In the genomic region with DNA sequence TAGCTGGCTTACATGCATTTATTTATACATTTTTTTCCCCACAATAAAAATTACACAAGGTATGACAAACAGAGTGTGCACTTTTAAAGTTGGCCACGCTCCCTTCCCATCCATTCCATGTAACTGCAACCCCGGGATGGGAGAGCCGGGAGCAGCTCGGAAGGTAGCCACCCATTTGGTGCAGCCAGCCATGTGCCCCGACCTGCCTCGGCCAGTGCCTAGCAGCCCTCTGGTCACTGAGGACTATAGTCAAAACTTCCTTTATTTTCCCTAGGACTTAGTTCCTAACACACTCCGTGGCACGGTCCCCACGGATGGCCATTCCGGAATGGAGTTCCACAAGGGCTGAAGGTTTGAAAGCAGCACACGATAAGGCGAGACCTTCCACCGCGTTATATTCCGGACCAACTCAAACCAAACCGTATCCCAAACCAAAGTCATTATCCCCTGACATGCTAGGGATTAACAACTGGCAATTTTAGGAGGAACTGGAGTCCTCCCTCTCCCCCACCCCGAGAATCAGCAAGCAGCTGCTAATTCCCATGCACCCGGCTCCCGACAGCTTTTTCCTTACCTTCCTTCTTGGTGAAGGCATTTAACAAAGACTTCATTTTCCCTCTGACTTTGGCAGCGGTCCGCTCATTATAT, we compare ENCODE assay signal across 10 cellular contexts.
A peak's percentile ranks its signal among the peaks of the same experiment; 100 is the strongest.
DNase-seq lines count a peak whose midpoint lies in the region; ATAC-seq, FAIRE-seq and TF ChIP-seq lines count a peak whose summit lies in the region.
"Had no signal": no experiment of that assay in that cellular context is flagged by ENCODE, and none has a peak within 500 bp of the region (broad histone marks: within the 10 kb centered on the region; RNA-seq: fewer than 3 reads in every experiment).

No MANE protein-coding gene starts in this region.

- FAIRE-seq in HTR-8/SVneo (lab: Jason Lieb, UNC) (no peak), kidney (lab: Jason Lieb, UNC) (no peak)
- FAIRE-seq: A204.1 had no signal

- H3K4me3 ChIP-seq in stomach (peak overlapping the region in 3 of 4 donors; percentile 11 to 24 (median 20)), kidney (ENCODE audit: low read length in 2 of 2) (no peak overlapping the region)
- H3K4me3 ChIP-seq: tibial artery had no signal

- H3K9me3 ChIP-seq in stomach, result no peaks in the 10 kb centered on the region
- H3K9me3 ChIP-seq in kidney (ENCODE audit: control insufficient read depth in 1 of 2, low read length in 2 of 2), result no peaks in the 10 kb centered on the region
- H3K9me3 ChIP-seq: tibial artery had no signal

- H3K9ac ChIP-seq in kidney (ENCODE audit: low read length in 2 of 2), result no peak overlapping the region

- no peaks in the 10 kb centered on the region for H3K36me3 ChIP-seq in stomach
- no peaks in the 10 kb centered on the region for H3K36me3 ChIP-seq in kidney (ENCODE audit: control insufficient read depth in 1 of 2, insufficient read depth in 2 of 2, low read length in 2 of 2)
- H3K36me3 ChIP-seq: tibial artery had no signal

- in situ Hi-C loops in SK-MEL-5 (cut with HindIII; ENCODE audit: low pct_unique_long_range_greater_than_20kb, low sequenced_read_pairs), result no loop called here

- DNase-seq in NCI-H1092 treated with DMSO at 0.1 percent for 48 hours (lab: John Stamatoyannopoulos, UW) (peak; percentile 84), NCI-H1092 (lab: John Stamatoyannopoulos, UW) (no peak), SK-MEL-5 (ENCODE audit: low read depth, low spot score) (peak; percentile 37), inferior parietal cortex (ENCODE audit: extremely low spot score) (peak; percentile 53), stomach (no peak), HTR-8/SVneo (ENCODE audit: insufficient read length, low spot score) (no peak), kidney (no peak)
- DNase-seq: tibial artery had no signal

- intact Hi-C loops in stomach (cut with DNase I; ENCODE audit: low total_unique reads) (no loop called here), kidney (cut with DNase I) (no loop called here)

- H3K27me3 ChIP-seq in stomach, result peaks cover 0 to 66% (median 3%) of the 10 kb centered on the region in 3 donors

- ATAC-seq in GM18519 (IDR thresholded peaks at IDR 0.05; ENCODE audit: low FRiP score, unreplicated experiment), result no peak

- H3K27ac ChIP-seq in stomach, result peak overlapping the region in 1 of 5 donors; percentile 24
- H3K27ac ChIP-seq in kidney (ENCODE audit: low read depth in 2 of 2, low read length in 2 of 2), result no peak overlapping the region
- H3K27ac ChIP-seq: tibial artery had no signal

- peaks cover 0 to 21% (median 5%) of the 10 kb centered on the region in 4 donors for H3K4me1 ChIP-seq in stomach
- no peaks in the 10 kb centered on the region for H3K4me1 ChIP-seq in kidney (ENCODE audit: control insufficient read depth in 1 of 2, insufficient read depth in 1 of 2, low read depth in 1 of 2, low read length in 2 of 2)

- TF ChIP-seq CTCF in stomach (IDR thresholded peaks at IDR 0.05) (no peak), kidney (IDR thresholded peaks at IDR 0.05; ENCODE audit: borderline replicate concordance, extremely low read depth, insufficient read depth) (no peak)

- 61 to 70% (median 65%) methylated on average over 21 of the region's 21 CpGs for WGBS in stomach, 5 donors

- no peak for TF ChIP-seq POLR2A in stomach (IDR thresholded peaks at IDR 0.05)

- no peak for TF ChIP-seq EP300 in stomach (IDR thresholded peaks at IDR 0.05)

Comparison
In these comparisons a context has a peak if more than half of its experiments do, and no peak if none do; other contexts are left out.
1. DNase-seq: peak in NCI-H1092 treated with DMSO at 0.1 percent for 48 hours (single experiment), SK-MEL-5 (single experiment) and inferior parietal cortex (single experiment); none in NCI-H1092 (single experiment), stomach (single experiment), HTR-8/SVneo (single experiment) and kidney (single experiment).
2. H3K4me3 ChIP-seq: peak in stomach (3 of 4); none in kidney (0 of 2).